9 cellular contexts compared by ENCODE assay signal in the genomic region with DNA sequence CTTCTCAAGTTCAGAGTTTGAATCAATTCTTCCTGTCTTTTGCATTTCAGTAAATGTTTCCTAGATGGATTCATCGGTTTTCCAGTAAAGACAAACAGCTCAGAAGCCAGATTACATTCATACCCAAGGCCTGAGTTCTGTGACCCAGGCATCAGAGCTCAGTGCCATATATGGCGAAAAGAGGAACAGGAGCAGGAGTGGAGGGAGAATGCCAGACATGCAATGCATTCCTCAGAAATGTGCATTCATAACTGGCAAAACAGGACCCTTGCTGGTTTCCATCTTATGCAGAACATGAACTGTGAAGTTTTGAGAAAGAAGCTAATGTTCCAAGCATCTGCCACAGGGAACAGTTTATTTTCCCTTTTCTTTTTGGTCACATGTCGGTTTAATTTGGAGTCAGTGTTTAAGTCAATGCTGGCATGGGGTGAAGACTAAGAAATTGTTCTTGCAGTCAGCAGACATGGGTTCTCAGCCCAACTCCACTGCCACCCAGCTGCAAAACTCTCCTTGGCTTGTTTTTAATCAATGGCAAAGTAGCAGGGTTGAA.
DNase-seq lines count a peak whose midpoint lies in the region; ATAC-seq, FAIRE-seq and TF ChIP-seq lines count a peak whose summit lies in the region.
"Had no signal": no experiment of that assay in that cellular context is flagged by ENCODE, and none has a peak within 500 bp of the region (broad histone marks: within the 10 kb centered on the region; RNA-seq: fewer than 3 reads in every experiment).

No MANE protein-coding gene starts in this region.

- CTCF ChIA-PET in K562 (lab: Yijun Ruan, JAX; ENCODE audit: low intra/inter-chr PET ratio) (no interaction called here), HEK293T (lab: Yijun Ruan, JAX) (no interaction called here)

- no peak overlapping the region for H3K4me2 ChIP-seq in K562 (ENCODE audit: insufficient read depth, low read length)

- no peaks in the 10 kb centered on the region for H3K9me3 ChIP-seq in K562 (replicated peaks; ENCODE audit: control insufficient read depth, insufficient read depth, low read depth, low read length)

- H3K36me3 Mint-ChIP-seq in naive thymus-derived CD8-positive, alpha-beta T cell, result peaks cover 2 to 8% (median 2%) of the 10 kb centered on the region in 3 donors
- peaks cover 4% of the 10 kb centered on the region for H3K36me3 Mint-ChIP-seq in activated naive CD8-positive, alpha-beta T cell treated with anti-CD3 and anti-CD28 coated beads, Interleukin-2, amount 50 U/mL, for 24 hours (ENCODE audit: low read depth)

- WGBS in K562 (ENCODE audit: insufficient coverage, low coverage, missing lambda C conversion rate), result 0% methylated on average over 3 of the region's 3 CpGs

- in situ Hi-C loops in K562 (cut with MboI), result no loop called here

- H3K27ac ChIP-seq in K562 (ENCODE audit: extremely low read depth, low read depth, low read length), result no peak overlapping the region

- FAIRE-seq in K562 (lab: Jason Lieb, UNC), result no peak

- no TSS peak for BruUV-seq in K562 (replicated peaks; lab: Mats Ljungman, UMichigan)

- H3K79me2 ChIP-seq in K562 (ENCODE audit: control insufficient read depth, insufficient read depth, low read length), result no peaks in the 10 kb centered on the region

- H3K4me1 ChIP-seq in K562 (replicated peaks in 1 of 2; ENCODE audit: control insufficient read depth in 2 of 2, insufficient read depth in 2 of 2, low read length in 2 of 2), result no peaks in the 10 kb centered on the region

- H3K9me1 ChIP-seq in K562 (ENCODE audit: control insufficient read depth, insufficient read depth, low read length), result no peaks in the 10 kb centered on the region

- POLR2A ChIA-PET in K562 (lab: Yijun Ruan, JAX) (no interaction called here), HEK293T (lab: Yijun Ruan, JAX) (no interaction called here)
- POLR2A ChIA-PET in naive thymus-derived CD8-positive, alpha-beta T cell (lab: Charles Lee), result no interaction called here

- H3K9me3 Mint-ChIP-seq in naive thymus-derived CD8-positive, alpha-beta T cell, result no peaks in the 10 kb centered on the region
- no peaks in the 10 kb centered on the region for H3K9me3 Mint-ChIP-seq in activated naive CD8-positive, alpha-beta T cell treated with anti-CD3 and anti-CD28 coated beads, Interleukin-2, amount 50 U/mL, for 24 hours

- no peak for TF ChIP-seq RAD21 in K562 (CRISPR knock-in tag; conservative IDR thresholded peaks at IDR 0.05 in 1 of 2, IDR thresholded peaks at IDR 0.05 in 1 of 2)

- no peak overlapping the region for H3K4me3 Mint-ChIP-seq in naive thymus-derived CD8-positive, alpha-beta T cell
- no peak overlapping the region for H3K4me3 Mint-ChIP-seq in activated naive CD8-positive, alpha-beta T cell treated with anti-CD3 and anti-CD28 coated beads, Interleukin-2, amount 50 U/mL, for 24 hours

- H4K20me1 ChIP-seq in K562 (replicated peaks; ENCODE audit: control insufficient read depth, insufficient read depth, low read length), result no peaks in the 10 kb centered on the region

- H3K4me1 Mint-ChIP-seq in naive thymus-derived CD8-positive, alpha-beta T cell, result peaks cover 0 to 27% (median 13%) of the 10 kb centered on the region in 4 donors
- H3K4me1 Mint-ChIP-seq in activated naive CD8-positive, alpha-beta T cell treated with anti-CD3 and anti-CD28 coated beads, Interleukin-2, amount 50 U/mL, for 24 hours, result peaks cover 32% of the 10 kb centered on the region

- H3K27me3 Mint-ChIP-seq in naive thymus-derived CD8-positive, alpha-beta T cell, result no peaks in the 10 kb centered on the region
- H3K27me3 Mint-ChIP-seq in activated naive CD8-positive, alpha-beta T cell treated with anti-CD3 and anti-CD28 coated beads, Interleukin-2, amount 50 U/mL, for 24 hours, result no peaks in the 10 kb centered on the region

- intact Hi-C loops in K562 (cut with micrococcal nuclease), result loop anchor here (10.0 kb wide), 1 partner anchor 526 kb away; a partner anchor contains a TSS

- TF ChIP-seq CTCF in K562 (IDR thresholded peaks at IDR 0.05 in 2 of 3, conservative IDR thresholded peaks at IDR 0.05 in 1 of 3; ENCODE audit: insufficient read depth in 2 of 3, low read depth in 1 of 3, low read length in 3 of 3) (no peak), kidney epithelial cell (IDR thresholded peaks at IDR 0.05; ENCODE audit: insufficient read depth, low read length, poor library complexity, severe bottlenecking) (no peak)

- H3K4me3 ChIP-seq in K562, result no peak overlapping the region
- H3K4me3 ChIP-seq in kidney epithelial cell (ENCODE audit: low read depth, low read length), result no peak overlapping the region

- H2AFZ ChIP-seq in K562 (ENCODE audit: low read depth, low read length), result no peak overlapping the region

- H3K27ac Mint-ChIP-seq in naive thymus-derived CD8-positive, alpha-beta T cell, result peak overlapping the region in 3 of 10 donors; percentile 0 to 37 (median 32)
- H3K27ac Mint-ChIP-seq in activated naive CD8-positive, alpha-beta T cell treated with anti-CD3 and anti-CD28 coated beads, Interleukin-2, amount 50 U/mL, for 24 hours, result no peak overlapping the region

- ATAC-seq in K562 (no peak), HG02798 (IDR thresholded peaks at IDR 0.05; ENCODE audit: poor library complexity, unreplicated experiment) (no peak)
- no peak for ATAC-seq in naive thymus-derived CD8-positive, alpha-beta T cell
- no peak for ATAC-seq in activated naive CD8-positive, alpha-beta T cell treated with anti-CD3 and anti-CD28 coated beads, Interleukin-2, amount 50 U/mL, for 24 hours

- TF ChIP-seq EP300 in K562 (IDR thresholded peaks at IDR 0.05; ENCODE audit: low read length), result no peak

- H3K36me3 ChIP-seq in K562 (ENCODE audit: control insufficient read depth, insufficient read depth, low read length) (no peaks in the 10 kb centered on the region), kidney epithelial cell (ENCODE audit: control insufficient read depth, insufficient read depth, low read length) (no peaks in the 10 kb centered on the region)

- no peak overlapping the region for H3K9ac ChIP-seq in K562 (ENCODE audit: insufficient read depth in 1 of 2, low read depth in 2 of 2, low read length in 2 of 2)

- DNase-seq in HT1080 (ENCODE audit: low read depth) (peak; percentile 78), K562 (ENCODE audit: extremely low read depth in 1 of 4, low spot score in 3 of 4) (no peak), kidney epithelial cell (ENCODE audit: low read depth) (peak; percentile 79), superior temporal gyrus (ENCODE audit: extremely low spot score) (peak; percentile 61), HEK293T (ENCODE audit: extremely low spot score) (no peak)
- DNase-seq in naive thymus-derived CD8-positive, alpha-beta T cell, result no peak
- no peak for DNase-seq in activated naive CD8-positive, alpha-beta T cell treated with anti-CD3 and anti-CD28 coated beads, Interleukin-2, amount 50 U/mL, for 24 hours
- DNase-seq: activated gamma-delta T cell treated with Interleukin-2 at 50 U/mL for 16 hours had no signal

- no peak for TF ChIP-seq POLR2A in K562 (conservative IDR thresholded peaks at IDR 0.05)

- H3K27me3 ChIP-seq in K562 (ENCODE audit: control insufficient read depth in 2 of 2, insufficient read depth in 2 of 2, low read length in 2 of 2), result no peaks in the 10 kb centered on the region
- H3K27me3 ChIP-seq in kidney epithelial cell (ENCODE audit: control insufficient read depth, insufficient read depth, low read length), result no peaks in the 10 kb centered on the region

TF ChIP-seq in K562, 482 proteins besides CTCF, POLR2A, EP300 and RAD21:
- TF ChIP-seq RB1 (IDR thresholded peaks at IDR 0.05; ENCODE audit: low read depth), result no peak
- peak; percentile 21; the same call in 1 of the 2 replicates for TF ChIP-seq SPI1 (IDR thresholded peaks at IDR 0.05; ENCODE audit: borderline replicate concordance, low read depth, low read length)

TF ChIP-seq in HEK293T, 16 proteins besides CTCF, POLR2A, EP300 and RAD21:
- TF ChIP-seq, protein P1, sequence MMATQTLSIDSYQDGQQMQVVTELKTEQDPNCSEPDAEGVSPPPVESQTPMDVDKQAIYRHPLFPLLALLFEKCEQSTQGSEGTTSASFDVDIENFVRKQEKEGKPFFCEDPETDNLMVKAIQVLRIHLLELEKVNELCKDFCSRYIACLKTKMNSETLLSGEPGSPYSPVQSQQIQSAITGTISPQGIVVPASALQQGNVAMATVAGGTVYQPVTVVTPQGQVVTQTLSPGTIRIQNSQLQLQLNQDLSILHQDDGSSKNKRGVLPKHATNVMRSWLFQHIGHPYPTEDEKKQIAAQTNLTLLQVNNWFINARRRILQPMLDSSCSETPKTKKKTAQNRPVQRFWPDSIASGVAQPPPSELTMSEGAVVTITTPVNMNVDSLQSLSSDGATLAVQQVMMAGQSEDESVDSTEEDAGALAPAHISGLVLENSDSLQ (IDR thresholded peaks at IDR 0.05), result no peak
- TF ChIP-seq L3MBTL2 (conservative IDR thresholded peaks at IDR 0.05) (no peak), FOXM1 (IDR thresholded peaks at IDR 0.05; ENCODE audit: borderline replicate concordance) (no peak), SP1 (IDR thresholded peaks at IDR 0.05) (no peak), NFRKB (IDR thresholded peaks at IDR 0.05) (no peak), SUZ12 (IDR thresholded peaks at IDR 0.05) (no peak), ZNF384 (IDR thresholded peaks at IDR 0.05) (no peak), TARDBP (IDR thresholded peaks at IDR 0.05) (no peak), FOXA1 (IDR thresholded peaks at IDR 0.05) (no peak), CTBP1 (IDR thresholded peaks at IDR 0.05; ENCODE audit: borderline replicate concordance) (no peak), ELF4 (IDR thresholded peaks at IDR 0.05) (no peak), BHLHE40 (IDR thresholded peaks at IDR 0.05; ENCODE audit: borderline replicate concordance) (no peak), LEF1 (IDR thresholded peaks at IDR 0.05; ENCODE audit: borderline replicate concordance) (no peak), FOXK2 (IDR thresholded peaks at IDR 0.05) (no peak)
TF ChIP-seq in HEK293T: peak in this region for 0.

Comparison
In these comparisons a context has a peak if more than half of its experiments do, and no peak if none do; other contexts are left out.
1. DNase-seq: peak in HT1080 (single experiment), kidney epithelial cell (single experiment) and superior temporal gyrus (single experiment); none in K562 (0 of 4), HEK293T (single experiment), naive thymus-derived CD8-positive, alpha-beta T cell (0 of 10) and activated naive CD8-positive, alpha-beta T cell treated with anti-CD3 and anti-CD28 coated beads, Interleukin-2, amount 50 U/mL, for 24 hours (single experiment).